1 cellular context compared by ENCODE assay signal in the genomic region with DNA sequence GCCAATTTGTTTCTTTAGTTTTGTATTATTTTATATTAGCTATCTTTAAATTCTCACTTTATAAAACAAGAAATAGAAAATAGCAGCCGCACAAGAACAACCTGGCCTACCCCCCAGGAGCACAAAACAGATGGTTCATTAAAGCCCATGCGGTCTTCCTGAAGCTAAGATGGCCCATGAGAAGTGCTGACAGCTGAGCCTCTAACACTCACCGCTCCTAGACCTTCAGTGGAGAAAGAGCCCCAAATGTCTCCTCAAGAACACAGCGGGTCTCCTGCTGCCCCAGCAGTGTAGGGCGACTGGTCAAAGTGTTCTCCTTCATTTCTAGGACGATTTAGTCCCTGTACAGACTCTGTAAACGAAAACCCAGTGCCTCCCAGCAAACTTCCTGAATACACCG.
TF ChIP-seq lines count a peak whose summit lies in the region.

No MANE protein-coding gene starts in this region.

TF ChIP-seq in liver, 16 proteins besides CTCF, POLR2A, EP300 and RAD21 (continued from another document):
- no peak for TF ChIP-seq NR2F2 (IDR thresholded peaks at IDR 0.05)
- TF ChIP-seq ZBTB33 (IDR thresholded peaks at IDR 0.05), result no peak
- no peak for TF ChIP-seq ATF3 (IDR thresholded peaks at IDR 0.05)
- TF ChIP-seq MAX (IDR thresholded peaks at IDR 0.05), result no peak
- TF ChIP-seq REST (IDR thresholded peaks at IDR 0.05), result no peak
- TF ChIP-seq RXRA (IDR thresholded peaks at IDR 0.05), result no peak
- TF ChIP-seq JUND (IDR thresholded peaks at IDR 0.05), result no peak
- TF ChIP-seq GABPA (IDR thresholded peaks at IDR 0.05 in 1 of 2, conservative IDR thresholded peaks at IDR 0.05 in 1 of 2), result no peak
- no peak for TF ChIP-seq SP1 (IDR thresholded peaks at IDR 0.05)
- no peak for TF ChIP-seq TAF1 (conservative IDR thresholded peaks at IDR 0.05)
TF ChIP-seq in liver: peak in this region for 0.
